Comparison of ENCODE assay signal across 12 cellular contexts in the genomic region with DNA sequence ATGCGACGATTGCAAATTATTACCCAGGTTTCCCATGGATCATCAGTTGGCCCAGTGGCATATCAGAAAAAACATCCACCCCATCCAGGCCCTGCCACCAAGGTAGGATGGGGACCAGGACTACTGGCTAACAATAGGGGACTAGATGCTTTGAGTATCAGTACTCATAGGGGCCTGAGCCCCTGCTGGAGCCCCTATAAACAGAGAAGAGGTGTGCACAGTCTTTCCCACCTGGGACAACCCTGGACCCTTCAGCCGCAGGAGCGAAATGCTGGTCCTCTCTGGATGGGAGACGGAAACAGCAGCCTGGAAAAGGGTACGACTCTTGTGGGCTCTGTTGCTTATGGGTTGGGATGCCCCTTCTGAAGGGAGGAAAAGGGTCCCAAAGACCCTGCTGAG. TPM values are rescaled to one million over a fixed set of nuclear protein-coding genes. Genes with fewer than 3 reads are reported as not detected.
A peak's percentile ranks its signal among the peaks of the same experiment; 100 is the strongest.
DNase-seq lines count a peak whose midpoint lies in the region; ATAC-seq, FAIRE-seq and TF ChIP-seq lines count a peak whose summit lies in the region.
"Had no signal": no experiment of that assay in that cellular context is flagged by ENCODE, and none has a peak within 500 bp of the region (broad histone marks: within the 10 kb centered on the region; RNA-seq: fewer than 3 reads in every experiment).

No MANE protein-coding gene starts in this region.

- intact Hi-C loops in CD4-positive, alpha-beta memory T cell (cut with micrococcal nuclease), result loop anchor here (1.0 to 5.0 kb wide), 7 partner anchors 9 to 146 kb away; partner anchors contain the start of genes LMBR1L, RHEBL1 and TUBA1A

- CTCF ChIA-PET in CD4-positive, alpha-beta memory T cell (lab: Charles Lee; ENCODE audit: partially characterized antibody), result interaction anchor here (0.7 to 7.7 kb wide), 36 partner anchors 7 to 336 kb away, joined by 3 to 116 read pairs (median 8); partner anchors contain the start of genes LMBR1L, RHEBL1, TROAP and TUBA1A

- H4K20me1 ChIP-seq in Loucy (ENCODE audit: insufficient read depth, low read length, poor library complexity, severe bottlenecking), result no peaks in the 10 kb centered on the region

- no peak for FAIRE-seq in RCC 7860 (lab: Jason Lieb, UNC)

- POLR2A ChIA-PET in CD4-positive, alpha-beta memory T cell (lab: Charles Lee; ENCODE audit: partially characterized antibody), result interaction anchor here (1.0 to 4.4 kb wide), 11 partner anchors 11 to 148 kb away, joined by 3 to 47 read pairs (median 4); partner anchors contain the start of genes LMBR1L, RHEBL1, TUBA1A and TUBA1B

- H3K27ac Mint-ChIP-seq in CD4-positive, alpha-beta memory T cell, result peak overlapping the region in 1 of 7 donors; percentile 67

- peaks cover 47% of the 10 kb centered on the region for H3K27me3 ChIP-seq in CD4-positive, alpha-beta memory T cell (ENCODE audit: insufficient read depth, low read length)
- no peaks in the 10 kb centered on the region for H3K27me3 ChIP-seq in Loucy (ENCODE audit: insufficient read depth, low read length, poor library complexity, severe bottlenecking)
- peaks cover 14% of the 10 kb centered on the region for H3K27me3 ChIP-seq in layer of hippocampus (ENCODE audit: control insufficient read depth, insufficient read depth, low read length)
- H3K27me3 ChIP-seq: SJCRH30 had no signal

- H3K79me2 ChIP-seq in Loucy (ENCODE audit: insufficient read depth, low read length), result no peaks in the 10 kb centered on the region

- H3K9me2 ChIP-seq in Loucy (replicated peaks; ENCODE audit: low read depth, low read length), result no peaks in the 10 kb centered on the region

- peak overlapping the region; percentile 72 for H3K4me2 ChIP-seq in Loucy (ENCODE audit: low read depth, low read length, poor library complexity, severe bottlenecking)

- H3K4me3 Mint-ChIP-seq in CD4-positive, alpha-beta memory T cell, result peak overlapping the region in 5 of 8 donors; percentile 10 to 83 (median 51)

- no peak overlapping the region for H3K27ac ChIP-seq in CD4-positive, alpha-beta memory T cell (ENCODE audit: low read depth, low read length)
- H3K27ac ChIP-seq in layer of hippocampus (ENCODE audit: low read depth, low read length), result peak overlapping the region; percentile 56
- H3K27ac ChIP-seq: brain microvascular endothelial cell, GM23248, psoas muscle, SJCRH30 had no signal

- peak overlapping the region; percentile 61 for H3K9ac ChIP-seq in Loucy (ENCODE audit: low read depth, low read length, poor library complexity, severe bottlenecking)
- H3K9ac ChIP-seq: GM23248 had no signal

- H3K9me3 Mint-ChIP-seq in CD4-positive, alpha-beta memory T cell, result no peaks in the 10 kb centered on the region

- no peaks in the 10 kb centered on the region for H3K36me3 ChIP-seq in CD4-positive, alpha-beta memory T cell (ENCODE audit: insufficient read depth, low read length)
- no peaks in the 10 kb centered on the region for H3K36me3 ChIP-seq in Loucy (ENCODE audit: insufficient read depth, low read length)
- H3K36me3 ChIP-seq: brain microvascular endothelial cell, SJCRH30 had no signal

- H2AFZ ChIP-seq in Loucy (ENCODE audit: low read length), result peak overlapping the region; percentile 98

- peaks cover 62% of the 10 kb centered on the region for H3K4me1 ChIP-seq in CD4-positive, alpha-beta memory T cell (ENCODE audit: insufficient read depth, low read length)
- H3K4me1 ChIP-seq in Loucy (ENCODE audit: insufficient read depth, low read length, poor library complexity, severe bottlenecking), result peaks cover 24% of the 10 kb centered on the region

- H3K9me3 ChIP-seq in CD4-positive, alpha-beta memory T cell (ENCODE audit: control insufficient read depth in 1 of 2, low read length in 2 of 2), result no peaks in the 10 kb centered on the region
- no peaks in the 10 kb centered on the region for H3K9me3 ChIP-seq in Loucy (ENCODE audit: insufficient read depth, low read depth, low read length)
- H3K9me3 ChIP-seq: psoas muscle had no signal

- peaks cover 29 to 71% (median 46%) of the 10 kb centered on the region in 4 donors for H3K4me1 Mint-ChIP-seq in CD4-positive, alpha-beta memory T cell

- ATAC-seq in HG02852 (IDR thresholded peaks at IDR 0.05; ENCODE audit: unreplicated experiment), result no peak

- peaks cover 31 to 46% of the 10 kb centered on the region in 2 donors for H3K27me3 Mint-ChIP-seq in CD4-positive, alpha-beta memory T cell

- no peaks in the 10 kb centered on the region for H3F3A ChIP-seq in Loucy (ENCODE audit: low read depth)

- DNase-seq in CD4-positive, alpha-beta memory T cell, result no peak
- DNase-seq in RCC 7860 (ENCODE audit: low spot score), result no peak
- no peak for DNase-seq in activated gamma-delta T cell (lab: John Stamatoyannopoulos, UW)

- H3K4me3 ChIP-seq in CD4-positive, alpha-beta memory T cell (ENCODE audit: low read length in 2 of 2), result no peak overlapping the region
- peak overlapping the region; percentile 62 for H3K4me3 ChIP-seq in Loucy (ENCODE audit: low read length, poor library complexity, severe bottlenecking)

- no peaks in the 10 kb centered on the region for H3K36me3 Mint-ChIP-seq in CD4-positive, alpha-beta memory T cell

- TF ChIP-seq CTCF in Loucy (conservative IDR thresholded peaks at IDR 0.05; ENCODE audit: low read length), result no peak

RNA-seq across cellular contexts. Expression of gene DHH, which starts 5.7 kb away (rescaled TPM):
- under 1 TPM; 0.35 to 0.44 TPM for total RNA-seq in CD4-positive, alpha-beta memory T cell
- polyA plus RNA-seq in CD4-positive, alpha-beta memory T cell, result not detected
- total RNA-seq: activated CD8-positive, alpha-beta memory T cell treated with anti-CD3 and anti-CD28 coated beads for 36 hours; GM23248 had no signal
- polyA plus RNA-seq: GM23248 had no signal

RNA-seq across cellular contexts. Expression of gene RHEBL1, which starts 19.2 kb away (rescaled TPM):
- 1 to 10 TPM; 2.7 to 2.9 TPM for total RNA-seq in CD4-positive, alpha-beta memory T cell
- polyA plus RNA-seq in CD4-positive, alpha-beta memory T cell, result 10 to 100 TPM in 1 of 2 donors, 1 to 10 TPM in 1; 9.2 to 10.5 TPM
- total RNA-seq: left colon had no signal

RNA-seq across cellular contexts. Expression of gene LMBR1L, which starts 21.7 kb away (rescaled TPM):
- total RNA-seq in CD4-positive, alpha-beta memory T cell, result 100 to 1,000 TPM; 222 to 226 TPM
- polyA plus RNA-seq in CD4-positive, alpha-beta memory T cell, result 10 to 100 TPM; 35.9 to 46.5 TPM

RNA-seq across cellular contexts. Expression of gene KMT2D, which starts 28.3 kb away (rescaled TPM):
- 100 to 1,000 TPM; 133 to 159 TPM for total RNA-seq in CD4-positive, alpha-beta memory T cell
- polyA plus RNA-seq in CD4-positive, alpha-beta memory T cell, result 10 to 100 TPM in 1 of 2 donors, under 1 TPM in 1; 0.16 to 26.7 TPM

RNA-seq across cellular contexts. Expression of gene TUBA1B, which starts 42.3 kb away (rescaled TPM):
- total RNA-seq in CD4-positive, alpha-beta memory T cell, result 100 to 1,000 TPM; 332 to 361 TPM
- polyA plus RNA-seq in CD4-positive, alpha-beta memory T cell, result 100 to 1,000 TPM; 411 to 573 TPM
